ENCODE assay signal across 8 cellular contexts in genomic region chr17:29292071-29292991, GRCh38. TPM values are rescaled to one million over a fixed set of nuclear protein-coding genes. Genes with fewer than 3 reads are reported as not detected.
DNase-seq lines count a peak whose midpoint lies in the region; ATAC-seq, FAIRE-seq and TF ChIP-seq lines count a peak whose summit lies in the region.

No MANE protein-coding gene starts in this region.

- no peak for ATAC-seq in activated CD4-positive, CD25-positive, alpha-beta regulatory T cell treated with anti-CD3 and anti-CD28 coated beads, Interleukin-2, amount 50 U/mL, for 24 hours

- dilution Hi-C loops in endothelial cell of umbilical vein (cut with MboI; ENCODE audit: extremely low pct_ligation_motif_present, low sequenced_read_pairs), result no loop called here

- peaks cover 64% of the 10 kb centered on the region for H3K79me2 ChIP-seq in endothelial cell of umbilical vein (ENCODE audit: control insufficient read depth, insufficient read depth, low read length)

- H3K4me3 ChIP-seq in endothelial cell of umbilical vein (replicated peaks in 1 of 3; ENCODE audit: insufficient read depth in 1 of 3, low read depth in 1 of 3, low read length in 3 of 3), result peak overlapping the region; percentile 78 to 97 (median 91)

- DNase-seq in activated CD4-positive, CD25-positive, alpha-beta regulatory T cell (lab: John Stamatoyannopoulos, UW), result peak; percentile 15 to 53 (median 33)
- DNase-seq in NCI-H226 (peak; percentile 49), endothelial cell of umbilical vein (ENCODE audit: low read depth, low spot score) (peak; percentile 46), midbrain (lab: John Stamatoyannopoulos, UW) (peak; percentile 62), KG1 (lab: John Stamatoyannopoulos, UW) (no peak)
- peak; percentile 75 for DNase-seq in activated CD8-positive, alpha-beta memory T cell treated with anti-CD3 and anti-CD28 coated beads, Interleukin-2, amount 50 U/mL, for 48 hours
- DNase-seq in stimulated activated CD8-positive, alpha-beta memory T cell treated with anti-CD3 and anti-CD28 coated beads, Interleukin-15, amount 100 ng/mL, for 48 hours (ENCODE audit: low read depth in 2 of 2), result peak; percentile 38 to 39

- CTCF ChIA-PET in endothelial cell of umbilical vein (lab: Charles Lee), result interaction anchor here (0.7 to 5.4 kb wide), 12 partner anchors 11 to 801 kb away, joined by 3 to 145 read pairs (median 8); partner anchors contain the start of gene MYO18A

- no peaks in the 10 kb centered on the region for H3K9me1 ChIP-seq in endothelial cell of umbilical vein (replicated peaks; ENCODE audit: control insufficient read depth, extremely low read depth, insufficient read depth, low read length)

- TF ChIP-seq CTCF in endothelial cell of umbilical vein (IDR thresholded peaks at IDR 0.05; ENCODE audit: extremely low read depth in 1 of 2, insufficient read depth in 1 of 2, low read depth in 1 of 2, low read length in 2 of 2), result no peak

- H3K36me3 ChIP-seq in endothelial cell of umbilical vein (ENCODE audit: control insufficient read depth in 2 of 2, extremely low read depth in 1 of 2, insufficient read depth in 2 of 2, low read length in 2 of 2), result peaks cover 3 to 8% of the 10 kb centered on the region in 2 experiments

- no peaks in the 10 kb centered on the region for H3K9me3 ChIP-seq in endothelial cell of umbilical vein (replicated peaks; ENCODE audit: control insufficient read depth, insufficient read depth, low read length)

- no peak for TF ChIP-seq POLR2A in endothelial cell of umbilical vein (IDR thresholded peaks at IDR 0.05; ENCODE audit: low read depth, low read length)

- peaks cover 30% of the 10 kb centered on the region for H3K4me1 ChIP-seq in endothelial cell of umbilical vein (ENCODE audit: control insufficient read depth, extremely low read depth, insufficient read depth, low read length)

- intact Hi-C loops in endothelial cell of umbilical vein (cut with micrococcal nuclease), result loop anchor here (5.0 kb wide), 3 partner anchors 35 to 300 kb away; partner anchors contain the start of genes ABHD15, ANKRD13B and TP53I13

- H2AFZ ChIP-seq in endothelial cell of umbilical vein (ENCODE audit: low read depth, low read length), result peak overlapping the region; percentile 37

- TSS peak; percentile 13 for BruUV-seq in endothelial cell of umbilical vein (replicated peaks; lab: Mats Ljungman, UMichigan)

- peak overlapping the region; percentile 88 for H3K9ac ChIP-seq in endothelial cell of umbilical vein (replicated peaks; ENCODE audit: extremely low read depth, insufficient read depth, low read length)

- POLR2A ChIA-PET in endothelial cell of umbilical vein (lab: Charles Lee), result no interaction called here

- peak overlapping the region; percentile 95 for H3K4me2 ChIP-seq in endothelial cell of umbilical vein (ENCODE audit: insufficient read depth, low read length)

- FAIRE-seq in endothelial cell of umbilical vein (lab: Jason Lieb, UNC), result no peak

- no peaks in the 10 kb centered on the region for H3K27me3 ChIP-seq in endothelial cell of umbilical vein (ENCODE audit: control insufficient read depth in 2 of 2, insufficient read depth in 2 of 2, low read length in 2 of 2)

- peaks cover 17% of the 10 kb centered on the region for H4K20me1 ChIP-seq in endothelial cell of umbilical vein (replicated peaks; ENCODE audit: control insufficient read depth, extremely low read depth, insufficient read depth, low read length)

- H3K27ac ChIP-seq in endothelial cell of umbilical vein (ENCODE audit: insufficient read depth, low read depth, low read length), result peak overlapping the region; percentile 82

TF ChIP-seq in endothelial cell of umbilical vein, 7 proteins besides CTCF, POLR2A, EP300 and RAD21:
- no peak for TF ChIP-seq EZH2 (IDR thresholded peaks at IDR 0.05; ENCODE audit: borderline replicate concordance, low read depth, low read length, severe bottlenecking)

RNA-seq across cellular contexts. Expression of gene NUFIP2, which starts 1.6 kb away (rescaled TPM):
- total RNA-seq in endothelial cell of umbilical vein, result 51.1 and 60.7 TPM in 2 replicates
- 27.2 and 38.8 TPM in 2 replicates for polyA plus RNA-seq in endothelial cell of umbilical vein
- polyA plus RNA-seq in endothelial cell of umbilical vein (2011; cell fraction: cytosol; rRNA removed), result 6.8 and 8.1 TPM in 2 replicates
- polyA plus RNA-seq in endothelial cell of umbilical vein (2011; cell fraction: nucleus; rRNA removed), result 15.9 and 18.8 TPM in 2 replicates
- polyA plus RNA-seq in endothelial cell of umbilical vein (2012), result 17.9 and 22.2 TPM in 2 replicates
- polyA minus RNA-seq in endothelial cell of umbilical vein, result 23.6 and 26.6 TPM in 2 replicates
- 40.8 TPM for polyA minus RNA-seq in endothelial cell of umbilical vein (2011; cell fraction: cytosol; rRNA and poly(A)+ RNA removed)
- polyA minus RNA-seq in endothelial cell of umbilical vein (2011; cell fraction: nucleus; rRNA and poly(A)+ RNA removed), result 28.5 and 67.7 TPM in 2 replicates

RNA-seq across cellular contexts. Expression of gene CRYBA1, which starts 45.7 kb away (rescaled TPM):
- not detected in 2 replicates for total RNA-seq in endothelial cell of umbilical vein
- polyA plus RNA-seq in endothelial cell of umbilical vein, result not detected in 2 replicates
- not detected in 2 replicates for polyA plus RNA-seq in endothelial cell of umbilical vein (2011; cell fraction: cytosol; rRNA removed)
- not detected in 2 replicates for polyA plus RNA-seq in endothelial cell of umbilical vein (2011; cell fraction: nucleus; rRNA removed)
- not detected in 2 replicates for polyA plus RNA-seq in endothelial cell of umbilical vein (2012)
- not detected in 2 replicates for polyA minus RNA-seq in endothelial cell of umbilical vein
- not detected for polyA minus RNA-seq in endothelial cell of umbilical vein (2011; cell fraction: cytosol; rRNA and poly(A)+ RNA removed)
- not detected in 2 replicates for polyA minus RNA-seq in endothelial cell of umbilical vein (2011; cell fraction: nucleus; rRNA and poly(A)+ RNA removed)
